1 cellular context compared by ENCODE assay signal in the genomic region with DNA sequence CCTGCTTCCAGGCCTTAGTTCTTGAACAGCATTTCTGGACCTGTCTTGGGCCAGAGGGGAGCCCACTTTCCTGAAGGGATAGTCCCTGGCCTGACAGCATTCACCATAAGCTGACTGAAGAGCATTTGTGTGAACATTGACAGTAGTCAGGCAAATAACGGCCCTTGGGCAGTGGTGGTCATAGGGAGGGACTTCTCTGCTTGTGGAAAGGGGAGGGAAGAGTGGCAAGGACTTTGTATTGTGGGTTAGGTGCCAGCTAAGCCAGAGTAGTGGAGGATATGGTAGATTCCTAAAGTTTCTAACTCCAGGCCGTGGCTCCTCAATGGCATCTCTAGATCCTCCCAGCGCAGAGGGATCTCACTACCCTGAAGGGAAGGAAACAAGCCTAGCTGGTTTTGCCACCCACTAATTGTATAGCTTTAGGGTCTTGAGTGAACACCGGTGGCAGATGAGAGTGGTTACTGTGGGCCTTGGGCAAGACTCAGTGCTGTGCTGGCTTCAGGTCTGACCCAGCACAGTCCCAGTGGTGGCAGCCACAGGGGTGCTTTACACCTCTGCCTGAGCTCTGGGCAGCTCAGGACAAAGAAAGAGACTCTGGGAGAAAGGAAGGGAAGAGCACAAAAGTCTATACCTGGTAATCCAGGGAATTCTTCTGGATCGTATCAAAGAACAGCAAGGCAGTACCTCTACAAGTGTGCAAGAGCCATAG.
TF ChIP-seq lines count a peak whose summit lies in the region.

No MANE protein-coding gene starts in this region.

TF ChIP-seq in HepG2, 621 proteins besides CTCF, POLR2A, EP300 and RAD21:
- TF ChIP-seq NFE2L1 (CRISPR knock-in tag; IDR thresholded peaks at IDR 0.05; ENCODE audit: borderline replicate concordance) (no peak), JUN (CRISPR knock-in tag; IDR thresholded peaks at IDR 0.05) (no peak), ZBTB39 (CRISPR knock-in tag; IDR thresholded peaks at IDR 0.05) (no peak), TBL1XR1 (IDR thresholded peaks at IDR 0.05; ENCODE audit: borderline replicate concordance, low read length, partially characterized antibody) (no peak), ZBTB42 (CRISPR knock-in tag; IDR thresholded peaks at IDR 0.05) (no peak), CEBPG (CRISPR knock-in tag; IDR thresholded peaks at IDR 0.05) (no peak), NBN (conservative IDR thresholded peaks at IDR 0.05) (no peak), ZNF713 (CRISPR knock-in tag; IDR thresholded peaks at IDR 0.05) (no peak), MEIS1 (CRISPR knock-in tag; IDR thresholded peaks at IDR 0.05; ENCODE audit: borderline replicate concordance) (no peak), ZNF451 (CRISPR knock-in tag; IDR thresholded peaks at IDR 0.05) (no peak), TRIM24 (CRISPR knock-in tag; IDR thresholded peaks at IDR 0.05) (no peak), ZNF318 (CRISPR knock-in tag; IDR thresholded peaks at IDR 0.05) (no peak)
